24 cellular contexts compared by ENCODE assay signal in genomic region chr2:201969241-201969937, GRCh38.
DNase-seq lines count a peak whose midpoint lies in the region; ATAC-seq and TF ChIP-seq lines count a peak whose summit lies in the region.
"Had no signal": no experiment of that assay in that cellular context is flagged by ENCODE, and none has a peak within 500 bp of the region (broad histone marks: within the 10 kb centered on the region; RNA-seq: fewer than 3 reads in every experiment).

No MANE protein-coding gene starts in this region.

- H3K27ac Mint-ChIP-seq in brain (peak overlapping the region; percentile 20 to 66 (median 43)), nephron progenitor cell (peak overlapping the region; percentile 69)
- no peak overlapping the region for H3K27ac Mint-ChIP-seq in activated T-cell treated with anti-CD3 and anti-CD28 coated beads, Interleukin-2, amount 50 U/mL, for 72 hours
- H3K27ac Mint-ChIP-seq: activated T-cell treated with anti-CD3 and anti-CD28 coated beads, Interleukin-2, amount 50 U/mL, for 24 hours; B cell; memory B cell; T-helper 2 cell treated with Interferon-gamma antibody and Interleukin-4, amounts not matched to agents 5 μg/mL and 100 μg/mL, for 36 hours had no signal

- H3K27me3 Mint-ChIP-seq in brain, result no peaks in the 10 kb centered on the region
- peaks cover 13% of the 10 kb centered on the region for H3K27me3 Mint-ChIP-seq in nephron progenitor cell (ENCODE audit: low read depth, poor library complexity)
- no peaks in the 10 kb centered on the region for H3K27me3 Mint-ChIP-seq in activated T-cell treated with anti-CD3 and anti-CD28 coated beads, Interleukin-2, amount 50 U/mL, for 72 hours (ENCODE audit: low read depth)

- H3K4me3 ChIP-seq in BE2C (ENCODE audit: low read depth, low read length) (no peak overlapping the region), NB4 (ENCODE audit: low read depth, low read length) (no peak overlapping the region)
- H3K4me3 ChIP-seq: adrenal gland, colonic mucosa, heart right ventricle, SK-N-MC, upper lobe of right lung had no signal

- H3K36me3 Mint-ChIP-seq in brain (no peaks in the 10 kb centered on the region), nephron progenitor cell (ENCODE audit: low read depth) (no peaks in the 10 kb centered on the region)
- no peaks in the 10 kb centered on the region for H3K36me3 Mint-ChIP-seq in activated T-cell treated with anti-CD3 and anti-CD28 coated beads, Interleukin-2, amount 50 U/mL, for 72 hours (ENCODE audit: insufficient read depth in 2 of 2)
- H3K36me3 Mint-ChIP-seq: memory B cell had no signal

- no peak for TF ChIP-seq POLR2A in NB4 (IDR thresholded peaks at IDR 0.05; ENCODE audit: extremely low read depth, insufficient read length)

- no peak overlapping the region for H3K4me3 Mint-ChIP-seq in brain
- peak overlapping the region; percentile 49 for H3K4me3 Mint-ChIP-seq in nephron progenitor cell
- H3K4me3 Mint-ChIP-seq in activated T-cell treated with anti-CD3 and anti-CD28 coated beads, Interleukin-2, amount 50 U/mL, for 72 hours, result no peak overlapping the region
- H3K4me3 Mint-ChIP-seq: activated T-cell treated with anti-CD3 and anti-CD28 coated beads, Interleukin-2, amount 50 U/mL, for 24 hours; B cell; memory B cell; T-helper 2 cell treated with Interferon-gamma antibody and Interleukin-4, amounts not matched to agents 5 μg/mL and 100 μg/mL, for 36 hours had no signal

- ATAC-seq in GM19455 (IDR thresholded peaks at IDR 0.05; ENCODE audit: unreplicated experiment) (no peak), GM21390 (IDR thresholded peaks at IDR 0.05; ENCODE audit: unreplicated experiment) (no peak)
- no peak for ATAC-seq in activated T-cell treated with anti-CD3 and anti-CD28 coated beads, Interleukin-2, amount 50 U/mL, for 72 hours (replicated peaks in 1 of 2)
- ATAC-seq: heart right ventricle, upper lobe of right lung had no signal

- H3K4me1 ChIP-seq in BE2C, result peaks cover 10% of the 10 kb centered on the region
- H3K4me1 ChIP-seq: adrenal gland, colonic mucosa, parathyroid adenoma, upper lobe of right lung had no signal

- TF ChIP-seq CTCF in BE2C (IDR thresholded peaks at IDR 0.05; ENCODE audit: low read depth, low read length) (no peak), NB4 (IDR thresholded peaks at IDR 0.05; ENCODE audit: low read depth, low read length) (no peak), brain (conservative IDR thresholded peaks at IDR 0.05) (no peak), nephron progenitor cell (IDR thresholded peaks at IDR 0.05) (no peak)

- H3K9me3 Mint-ChIP-seq in brain, result peaks cover 0 to 5% (median 2%) of the 10 kb centered on the region in 5 experiments
- H3K9me3 Mint-ChIP-seq in nephron progenitor cell, result no peaks in the 10 kb centered on the region
- H3K9me3 Mint-ChIP-seq in activated T-cell treated with anti-CD3 and anti-CD28 coated beads, Interleukin-2, amount 50 U/mL, for 72 hours, result no peaks in the 10 kb centered on the region
- H3K9me3 Mint-ChIP-seq: activated T-cell treated with anti-CD3 and anti-CD28 coated beads, Interleukin-2, amount 50 U/mL, for 24 hours; memory B cell; T-helper 2 cell treated with Interferon-gamma antibody and Interleukin-4, amounts not matched to agents 5 μg/mL and 100 μg/mL, for 36 hours had no signal

- H3K27me3 ChIP-seq in BE2C, result no peaks in the 10 kb centered on the region
- H3K27me3 ChIP-seq: adrenal gland, colonic mucosa, upper lobe of right lung had no signal

- H3K36me3 ChIP-seq in BE2C, result no peaks in the 10 kb centered on the region
- H3K36me3 ChIP-seq: adrenal gland, colonic mucosa, heart right ventricle, upper lobe of right lung had no signal

- H3K4me1 Mint-ChIP-seq in brain, result peaks cover 71% of the 10 kb centered on the region
- peaks cover 81% of the 10 kb centered on the region for H3K4me1 Mint-ChIP-seq in nephron progenitor cell
- H3K4me1 Mint-ChIP-seq in activated T-cell treated with anti-CD3 and anti-CD28 coated beads, Interleukin-2, amount 50 U/mL, for 72 hours (ENCODE audit: low read depth), result no peaks in the 10 kb centered on the region
- H3K4me1 Mint-ChIP-seq: B cell, memory B cell had no signal

- peak; percentile 17 for DNase-seq in BE2C
- peak; percentile 34 for DNase-seq in NB4 (ENCODE audit: low read depth)
- no peak for DNase-seq in nephron progenitor cell
- DNase-seq in NOMO-1 (lab: John Stamatoyannopoulos, UW; ENCODE audit: unreplicated experiment in 2 of 2), result no peak
- no peak for DNase-seq in activated T-cell treated with anti-CD3 and anti-CD28 coated beads, Interleukin-2, amount 50 U/mL, for 72 hours
- DNase-seq: activated CD4-positive, alpha-beta T cell treated with anti-CD3 and anti-CD28 coated beads for 48 hours; activated T-cell treated with anti-CD3 and anti-CD28 coated beads, Interleukin-2, amount 50 U/mL, for 24 hours; adrenal gland; colonic mucosa; effector memory CD4-positive, alpha-beta T cell; erythroblast; heart right ventricle; NCI-H1105; NCI-H187 treated with DMSO at 0.1 percent for 48 hours; NCI-H526; upper lobe of right lung had no signal

- no peaks in the 10 kb centered on the region for H3K9me3 ChIP-seq in BE2C
- H3K9me3 ChIP-seq: adrenal gland, colonic mucosa, heart right ventricle, upper lobe of right lung had no signal

Comparison
In these comparisons a context has a peak if more than half of its experiments do, and no peak if none do; other contexts are left out.
1. DNase-seq: peak in BE2C (single experiment) and NB4 (single experiment); none in nephron progenitor cell (single experiment), NOMO-1 (0 of 2) and activated T-cell treated with anti-CD3 and anti-CD28 coated beads, Interleukin-2, amount 50 U/mL, for 72 hours (0 of 2).